Comparison of ENCODE assay signal across 9 cellular contexts in genomic region chr10:20855398-20856038, GRCh38. TPM values are rescaled to one million over a fixed set of nuclear protein-coding genes. Genes with fewer than 3 reads are reported as not detected.
DNase-seq lines count a peak whose midpoint lies in the region; ATAC-seq and TF ChIP-seq lines count a peak whose summit lies in the region.
"Had no signal": no experiment of that assay in that cellular context is flagged by ENCODE, and none has a peak within 500 bp of the region (broad histone marks: within the 10 kb centered on the region; RNA-seq: fewer than 3 reads in every experiment).

No MANE protein-coding gene starts in this region.

- H3K79me2 ChIP-seq in OCI-LY3 (ENCODE audit: low read length) (no peaks in the 10 kb centered on the region), fibroblast of lung (ENCODE audit: control insufficient read depth, insufficient read depth, low read length) (no peaks in the 10 kb centered on the region)

- H2AFZ ChIP-seq in OCI-LY3 (ENCODE audit: low read depth, low read length) (no peak overlapping the region), fibroblast of lung (ENCODE audit: low read length) (no peak overlapping the region)

- peaks cover 76% of the 10 kb centered on the region for H3K36me3 ChIP-seq in cardiac muscle cell
- peaks cover 72% of the 10 kb centered on the region for H3K36me3 ChIP-seq in right atrium auricular region
- no peaks in the 10 kb centered on the region for H3K36me3 ChIP-seq in OCI-LY3 (replicated peaks; ENCODE audit: low read depth, low read length)
- no peaks in the 10 kb centered on the region for H3K36me3 ChIP-seq in fibroblast of lung (ENCODE audit: control insufficient read depth, insufficient read depth, low read length)
- no peaks in the 10 kb centered on the region for H3K36me3 ChIP-seq in upper lobe of right lung
- no peaks in the 10 kb centered on the region for H3K36me3 ChIP-seq in CD8-positive, alpha-beta memory T cell (ENCODE audit: insufficient read depth, low read length)
- H3K36me3 ChIP-seq in colonic mucosa, result no peaks in the 10 kb centered on the region

- H3K9me3 ChIP-seq in cardiac muscle cell (ENCODE audit: low read depth) (no peaks in the 10 kb centered on the region), right atrium auricular region (no peaks in the 10 kb centered on the region), OCI-LY3 (ENCODE audit: insufficient read depth, low read length) (no peaks in the 10 kb centered on the region), fibroblast of lung (ENCODE audit: control insufficient read depth, insufficient read depth, low read depth, low read length) (no peaks in the 10 kb centered on the region), upper lobe of right lung (no peaks in the 10 kb centered on the region), colonic mucosa (no peaks in the 10 kb centered on the region)
- no peaks in the 10 kb centered on the region for H3K9me3 ChIP-seq in CD8-positive, alpha-beta memory T cell (ENCODE audit: low read length)

- no peak overlapping the region for H3K9ac ChIP-seq in OCI-LY3 (ENCODE audit: low read length)
- H3K9ac ChIP-seq in fibroblast of lung (ENCODE audit: insufficient read depth, low read length), result no peak overlapping the region
- no peak overlapping the region for H3K9ac ChIP-seq in colonic mucosa (ENCODE audit: low read depth in 2 of 2, low read length in 2 of 2)

- intact Hi-C loops in upper lobe of right lung (cut with DNase I) (no loop called here), colonic mucosa (cut with DNase I) (loop anchor here (10.0 kb wide), 1 partner anchor 409 kb away; no protein-coding TSS in a partner anchor)

- H3K9me3 Mint-ChIP-seq in CD8-positive, alpha-beta memory T cell, result peaks cover 0 to 3% (median 2%) of the 10 kb centered on the region in 5 donors

- H3K4me1 Mint-ChIP-seq in CD8-positive, alpha-beta memory T cell, result no peaks in the 10 kb centered on the region

- H4K20me1 ChIP-seq in OCI-LY3 (ENCODE audit: insufficient read depth, low read length), result no peaks in the 10 kb centered on the region
- no peaks in the 10 kb centered on the region for H4K20me1 ChIP-seq in fibroblast of lung (ENCODE audit: control insufficient read depth, extremely low read depth, insufficient read depth, low read length)

- POLR2A ChIA-PET in CD8-positive, alpha-beta memory T cell (lab: Charles Lee), result no interaction called here

- H3K27ac ChIP-seq in cardiac muscle cell, result peak overlapping the region; percentile 11
- peak overlapping the region in 1 of 2 donors; percentile 59 for H3K27ac ChIP-seq in right atrium auricular region
- H3K27ac ChIP-seq in OCI-LY3 (ENCODE audit: low read length), result no peak overlapping the region
- H3K27ac ChIP-seq in fibroblast of lung (ENCODE audit: insufficient read depth, low read length), result no peak overlapping the region
- no peak overlapping the region for H3K27ac ChIP-seq in upper lobe of right lung
- no peak overlapping the region for H3K27ac ChIP-seq in CD8-positive, alpha-beta memory T cell (ENCODE audit: low read depth, low read length)
- H3K27ac ChIP-seq in colonic mucosa, result no peak overlapping the region

- ATAC-seq in upper lobe of right lung (no peak), HG03196 (IDR thresholded peaks at IDR 0.05; ENCODE audit: unreplicated experiment) (no peak)

- H3K4me1 ChIP-seq in cardiac muscle cell (ENCODE audit: low read depth), result peaks cover 21% of the 10 kb centered on the region
- peaks cover 0 to 3% of the 10 kb centered on the region in 2 donors for H3K4me1 ChIP-seq in right atrium auricular region
- no peaks in the 10 kb centered on the region for H3K4me1 ChIP-seq in OCI-LY3 (ENCODE audit: low read length)
- no peaks in the 10 kb centered on the region for H3K4me1 ChIP-seq in fibroblast of lung (ENCODE audit: control insufficient read depth, extremely low read depth, insufficient read depth, low read length)
- H3K4me1 ChIP-seq in upper lobe of right lung, result no peaks in the 10 kb centered on the region
- no peaks in the 10 kb centered on the region for H3K4me1 ChIP-seq in CD8-positive, alpha-beta memory T cell (ENCODE audit: insufficient read depth, low read length)
- no peaks in the 10 kb centered on the region for H3K4me1 ChIP-seq in colonic mucosa

- H3K27me3 ChIP-seq in cardiac muscle cell (no peaks in the 10 kb centered on the region), right atrium auricular region (no peaks in the 10 kb centered on the region), OCI-LY3 (ENCODE audit: low read depth, low read length) (no peaks in the 10 kb centered on the region), fibroblast of lung (ENCODE audit: control insufficient read depth, insufficient read depth, low read length) (no peaks in the 10 kb centered on the region), upper lobe of right lung (no peaks in the 10 kb centered on the region), colonic mucosa (no peaks in the 10 kb centered on the region)
- H3K27me3 ChIP-seq in CD8-positive, alpha-beta memory T cell (ENCODE audit: insufficient read depth, low read length, poor library complexity, severe bottlenecking), result no peaks in the 10 kb centered on the region

- H3K4me2 ChIP-seq in OCI-LY3 (ENCODE audit: low read length) (no peak overlapping the region), fibroblast of lung (ENCODE audit: extremely low read depth, insufficient read depth, low read length) (no peak overlapping the region)

- TF ChIP-seq CTCF in cardiac muscle cell (IDR thresholded peaks at IDR 0.05; ENCODE audit: low read depth, low read length) (peak; percentile 49), right atrium auricular region (IDR thresholded peaks at IDR 0.05) (peak in 1 of 2 donors; percentile 53), OCI-LY3 (IDR thresholded peaks at IDR 0.05; ENCODE audit: low read depth, low read length) (peak; percentile 25), fibroblast of lung (conservative IDR thresholded peaks at IDR 0.05 in 1 of 2, IDR thresholded peaks at IDR 0.05 in 1 of 2; ENCODE audit: low read depth in 1 of 2, low read length in 2 of 2) (peak; percentile 20 to 53), upper lobe of right lung (IDR thresholded peaks at IDR 0.05) (peak; percentile 34), colonic mucosa (IDR thresholded peaks at IDR 0.05) (no peak)

- H3K36me3 Mint-ChIP-seq in CD8-positive, alpha-beta memory T cell, result no peaks in the 10 kb centered on the region

- H3K27ac Mint-ChIP-seq in CD8-positive, alpha-beta memory T cell, result no peak overlapping the region

- CTCF ChIA-PET in CD8-positive, alpha-beta memory T cell (lab: Charles Lee), result no interaction called here

- H3K4me3 ChIP-seq in cardiac muscle cell (no peak overlapping the region), right atrium auricular region (no peak overlapping the region), OCI-LY3 (ENCODE audit: low read length) (no peak overlapping the region), fibroblast of lung (replicated peaks in 1 of 4; ENCODE audit: control extremely low read depth in 1 of 4, insufficient read depth in 1 of 4, low read depth in 3 of 4, low read length in 4 of 4) (no peak overlapping the region), upper lobe of right lung (no peak overlapping the region), colonic mucosa (no peak overlapping the region)
- H3K4me3 ChIP-seq in CD8-positive, alpha-beta memory T cell (ENCODE audit: low read length), result no peak overlapping the region

- no peaks in the 10 kb centered on the region for H3K27me3 Mint-ChIP-seq in CD8-positive, alpha-beta memory T cell

- DNase-seq in cardiac muscle cell (ENCODE audit: low read depth in 1 of 2, low spot score in 1 of 2) (peak in 1 of 2 donors; percentile 65), right atrium auricular region (ENCODE audit: low spot score) (no peak), fibroblast of lung (ENCODE audit: low read depth in 2 of 2) (peak; percentile 29 to 71), upper lobe of right lung (no peak), colonic mucosa (no peak)
- DNase-seq in CD8-positive, alpha-beta memory T cell, result no peak
- DNase-seq: effector memory CD4-positive, alpha-beta T cell had no signal

- no peak overlapping the region for H3K4me3 Mint-ChIP-seq in CD8-positive, alpha-beta memory T cell

RNA-seq across cellular contexts. Expression of gene NEBL, which starts 41.6 kb away (rescaled TPM):
- 270 and 489 TPM in 2 replicates for total RNA-seq in cardiac muscle cell
- 247 and 317 TPM in 2 replicates for polyA plus RNA-seq in cardiac muscle cell
- total RNA-seq in right atrium auricular region, result 100 to 1,000 TPM; 304 to 550 TPM
- 0.33 and 1.3 TPM in 2 replicates for total RNA-seq in fibroblast of lung
- 0.11 and 0.20 TPM in 2 replicates for polyA plus RNA-seq in fibroblast of lung
- polyA plus RNA-seq in fibroblast of lung (2012), result 0.06 TPM in 2 replicates
- polyA minus RNA-seq in fibroblast of lung (ENCODE audit: low replicate concordance), result 1.4 TPM in 1 of 2 replicates, not detected in the other
- total RNA-seq in upper lobe of right lung, result 106 TPM
- under 1 TPM; 0.11 to 0.15 TPM for total RNA-seq in CD8-positive, alpha-beta memory T cell
- not detected for polyA plus RNA-seq in CD8-positive, alpha-beta memory T cell
- total RNA-seq in colonic mucosa, result 10 to 100 TPM; 14.1 to 26.6 TPM

Comparison
In these comparisons a context has a peak if more than half of its experiments do, and no peak if none do; other contexts are left out.
1. DNase-seq: peak in fibroblast of lung (2 of 2); none in right atrium auricular region (single experiment), upper lobe of right lung (single experiment), CD8-positive, alpha-beta memory T cell (0 of 5) and colonic mucosa (single experiment).